1 cellular context compared by ENCODE assay signal in the genomic region with DNA sequence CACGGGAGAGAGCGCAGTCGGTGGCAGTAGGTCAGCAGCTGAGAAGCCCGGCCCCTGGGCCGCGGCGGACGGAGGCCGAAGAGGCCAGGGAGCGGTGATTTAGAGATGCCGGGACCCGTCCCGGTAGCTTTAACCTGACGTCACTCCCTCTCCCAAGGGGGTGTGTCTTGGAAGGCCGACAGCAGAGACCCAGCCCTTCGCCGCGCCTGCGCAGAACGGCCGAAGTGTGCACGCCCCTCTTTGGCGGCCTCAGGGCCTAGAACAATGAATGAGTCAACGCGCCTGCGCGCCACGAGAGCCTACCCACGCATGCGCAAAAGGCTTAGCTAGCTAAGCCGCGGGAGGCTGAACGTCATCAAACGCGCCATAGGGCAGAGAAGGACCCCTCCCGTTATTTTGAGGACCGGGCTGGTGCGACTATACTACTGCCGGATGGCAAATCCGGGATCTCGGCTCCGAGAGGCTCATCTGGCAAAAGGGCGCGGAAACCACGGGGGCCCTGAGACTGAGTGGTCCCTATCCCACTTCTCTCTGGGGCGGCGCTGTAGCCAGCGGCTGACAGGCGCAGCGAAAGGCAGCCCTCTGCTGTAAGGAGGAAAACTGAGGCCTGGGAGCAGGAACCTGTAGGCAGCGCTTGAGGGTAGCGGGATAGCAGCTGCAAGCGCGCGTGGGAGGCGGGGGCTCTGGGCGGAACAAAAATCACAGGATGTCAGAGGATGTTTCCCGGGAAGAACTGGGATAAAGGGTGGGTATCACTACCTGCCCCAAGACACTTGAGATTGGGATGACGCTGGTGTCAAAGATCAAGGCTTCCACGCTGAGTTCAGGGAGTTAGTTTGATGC.
TF ChIP-seq lines count a peak whose summit lies in the region.

A gene with protein sequence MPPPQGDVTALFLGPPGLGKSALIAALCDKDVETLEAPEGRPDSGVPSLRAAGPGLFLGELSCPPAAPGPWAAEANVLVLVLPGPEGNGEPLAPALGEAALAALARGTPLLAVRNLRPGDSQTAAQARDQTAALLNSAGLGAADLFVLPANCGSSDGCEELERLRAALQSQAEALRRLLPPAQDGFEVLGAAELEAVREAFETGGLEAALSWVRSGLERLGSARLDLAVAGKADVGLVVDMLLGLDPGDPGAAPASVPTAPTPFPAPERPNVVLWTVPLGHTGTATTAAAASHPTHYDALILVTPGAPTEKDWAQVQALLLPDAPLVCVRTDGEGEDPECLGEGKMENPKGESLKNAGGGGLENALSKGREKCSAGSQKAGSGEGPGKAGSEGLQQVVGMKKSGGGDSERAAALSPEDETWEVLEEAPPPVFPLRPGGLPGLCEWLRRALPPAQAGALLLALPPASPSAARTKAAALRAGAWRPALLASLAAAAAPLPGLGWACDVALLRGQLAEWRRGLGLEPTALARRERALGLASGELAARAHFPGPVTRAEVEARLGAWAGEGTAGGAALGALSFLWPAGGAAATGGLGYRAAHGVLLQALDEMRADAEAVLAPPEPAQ (minus strand): TSS at position 136 of the 843 bp plus-strand sequence. CDS start 796 bp downstream, outside the sequence.
A gene with protein sequence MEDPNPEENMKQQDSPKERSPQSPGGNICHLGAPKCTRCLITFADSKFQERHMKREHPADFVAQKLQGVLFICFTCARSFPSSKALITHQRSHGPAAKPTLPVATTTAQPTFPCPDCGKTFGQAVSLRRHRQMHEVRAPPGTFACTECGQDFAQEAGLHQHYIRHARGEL (plus strand): TSS at position 597 of the 843 bp plus-strand sequence. CDS start 514 bp downstream, outside the sequence.

TF ChIP-seq in HepG2, 621 proteins besides CTCF, POLR2A, EP300 and RAD21 (continued from another document and continues in another):
- TF ChIP-seq, protein P1, sequence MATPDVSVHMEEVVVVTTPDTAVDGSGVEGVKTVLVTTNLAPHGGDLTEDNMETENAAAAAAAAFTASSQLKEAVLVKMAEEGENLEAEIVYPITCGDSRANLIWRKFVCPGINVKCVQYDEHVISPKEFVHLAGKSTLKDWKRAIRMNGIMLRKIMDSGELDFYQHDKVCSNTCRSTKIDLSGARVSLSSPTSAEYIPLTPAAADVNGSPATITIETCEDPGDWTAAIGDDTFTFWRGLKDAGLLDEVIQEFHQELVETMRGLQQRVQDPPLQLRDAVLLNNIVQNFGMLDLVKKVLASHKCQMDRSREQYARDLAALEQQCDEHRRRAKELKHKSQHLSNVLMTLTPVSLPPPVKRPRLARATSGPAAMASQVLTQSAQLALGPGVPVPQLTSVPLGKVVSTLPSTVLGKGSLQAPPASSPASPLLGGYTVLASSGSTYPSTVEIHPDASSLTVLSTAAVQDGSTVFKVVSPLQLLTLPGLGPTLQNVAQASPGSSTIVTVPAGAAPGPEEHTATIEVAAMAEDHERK (CRISPR knock-in tag; IDR thresholded peaks at IDR 0.05; ENCODE audit: low read depth) = peak; percentile 35; the same call in 1 of the 2 replicates
- peak; percentile 42; the same call in 1 of the 2 replicates for TF ChIP-seq MIXL1 (CRISPR knock-in tag; IDR thresholded peaks at IDR 0.05)
- TF ChIP-seq ZNF772 (CRISPR knock-in tag; IDR thresholded peaks at IDR 0.05) = 0 out of 2 replicates have a peak, but pooled peaks have one; percentile 50
- TF ChIP-seq SALL2 (CRISPR knock-in tag; IDR thresholded peaks at IDR 0.05) = peak; percentile 79; the same call in 1 of the 2 replicates
- peak; percentile 5; the same call in 1 of the 2 replicates for TF ChIP-seq SP4 (CRISPR knock-in tag; IDR thresholded peaks at IDR 0.05)
- TF ChIP-seq, protein P2, sequence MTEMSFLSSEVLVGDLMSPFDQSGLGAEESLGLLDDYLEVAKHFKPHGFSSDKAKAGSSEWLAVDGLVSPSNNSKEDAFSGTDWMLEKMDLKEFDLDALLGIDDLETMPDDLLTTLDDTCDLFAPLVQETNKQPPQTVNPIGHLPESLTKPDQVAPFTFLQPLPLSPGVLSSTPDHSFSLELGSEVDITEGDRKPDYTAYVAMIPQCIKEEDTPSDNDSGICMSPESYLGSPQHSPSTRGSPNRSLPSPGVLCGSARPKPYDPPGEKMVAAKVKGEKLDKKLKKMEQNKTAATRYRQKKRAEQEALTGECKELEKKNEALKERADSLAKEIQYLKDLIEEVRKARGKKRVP (CRISPR knock-in tag; IDR thresholded peaks at IDR 0.05) = no peak
- TF ChIP-seq ATF7 (IDR thresholded peaks at IDR 0.05) = peak; percentile 93
- TF ChIP-seq ATF7 (CRISPR knock-in tag; IDR thresholded peaks at IDR 0.05) = peak; percentile 45; the same call in 1 of the 2 replicates
- TF ChIP-seq, protein P3, sequence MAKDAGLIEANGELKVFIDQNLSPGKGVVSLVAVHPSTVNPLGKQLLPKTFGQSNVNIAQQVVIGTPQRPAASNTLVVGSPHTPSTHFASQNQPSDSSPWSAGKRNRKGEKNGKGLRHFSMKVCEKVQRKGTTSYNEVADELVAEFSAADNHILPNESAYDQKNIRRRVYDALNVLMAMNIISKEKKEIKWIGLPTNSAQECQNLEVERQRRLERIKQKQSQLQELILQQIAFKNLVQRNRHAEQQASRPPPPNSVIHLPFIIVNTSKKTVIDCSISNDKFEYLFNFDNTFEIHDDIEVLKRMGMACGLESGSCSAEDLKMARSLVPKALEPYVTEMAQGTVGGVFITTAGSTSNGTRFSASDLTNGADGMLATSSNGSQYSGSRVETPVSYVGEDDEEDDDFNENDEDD (CRISPR knock-in tag; IDR thresholded peaks at IDR 0.05; ENCODE audit: borderline replicate concordance) = peak; percentile 54; the same call in 1 of the 2 replicates
- peak; percentile 87 for TF ChIP-seq NR2C2 (CRISPR knock-in tag; IDR thresholded peaks at IDR 0.05; ENCODE audit: borderline replicate concordance)
- peak; percentile 57 for TF ChIP-seq YY1 (IDR thresholded peaks at IDR 0.05; ENCODE audit: insufficient read depth, insufficient replicate concordance, low read depth, low read length)
- TF ChIP-seq HNF4A (CRISPR knock-in tag; IDR thresholded peaks at IDR 0.05) = peak; percentile 47
- TF ChIP-seq, protein P4, sequence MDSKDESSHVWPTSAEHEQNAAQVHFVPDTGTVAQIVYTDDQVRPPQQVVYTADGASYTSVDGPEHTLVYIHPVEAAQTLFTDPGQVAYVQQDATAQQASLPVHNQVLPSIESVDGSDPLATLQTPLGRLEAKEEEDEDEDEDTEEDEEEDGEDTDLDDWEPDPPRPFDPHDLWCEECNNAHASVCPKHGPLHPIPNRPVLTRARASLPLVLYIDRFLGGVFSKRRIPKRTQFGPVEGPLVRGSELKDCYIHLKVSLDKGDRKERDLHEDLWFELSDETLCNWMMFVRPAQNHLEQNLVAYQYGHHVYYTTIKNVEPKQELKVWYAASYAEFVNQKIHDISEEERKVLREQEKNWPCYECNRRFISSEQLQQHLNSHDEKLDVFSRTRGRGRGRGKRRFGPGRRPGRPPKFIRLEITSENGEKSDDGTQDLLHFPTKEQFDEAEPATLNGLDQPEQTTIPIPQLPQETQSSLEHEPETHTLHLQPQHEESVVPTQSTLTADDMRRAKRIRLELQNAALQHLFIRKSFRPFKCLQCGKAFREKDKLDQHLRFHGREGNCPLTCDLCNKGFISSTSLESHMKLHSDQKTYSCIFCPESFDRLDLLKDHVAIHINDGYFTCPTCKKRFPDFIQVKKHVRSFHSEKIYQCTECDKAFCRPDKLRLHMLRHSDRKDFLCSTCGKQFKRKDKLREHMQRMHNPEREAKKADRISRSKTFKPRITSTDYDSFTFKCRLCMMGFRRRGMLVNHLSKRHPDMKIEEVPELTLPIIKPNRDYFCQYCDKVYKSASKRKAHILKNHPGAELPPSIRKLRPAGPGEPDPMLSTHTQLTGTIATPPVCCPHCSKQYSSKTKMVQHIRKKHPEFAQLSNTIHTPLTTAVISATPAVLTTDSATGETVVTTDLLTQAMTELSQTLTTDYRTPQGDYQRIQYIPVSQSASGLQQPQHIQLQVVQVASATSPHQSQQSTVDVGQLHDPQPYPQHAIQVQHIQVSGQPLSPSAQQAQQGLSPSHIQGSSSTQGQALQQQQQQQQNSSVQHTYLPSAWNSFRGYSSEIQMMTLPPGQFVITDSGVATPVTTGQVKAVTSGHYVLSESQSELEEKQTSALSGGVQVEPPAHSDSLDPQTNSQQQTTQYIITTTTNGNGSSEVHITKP (CRISPR knock-in tag; IDR thresholded peaks at IDR 0.05; ENCODE audit: low read depth) = peak; percentile 55; the same call in 1 of the 2 replicates
- TF ChIP-seq ETV5 (CRISPR knock-in tag; IDR thresholded peaks at IDR 0.05; ENCODE audit: borderline replicate concordance) = no peak
- TF ChIP-seq, protein P5, sequence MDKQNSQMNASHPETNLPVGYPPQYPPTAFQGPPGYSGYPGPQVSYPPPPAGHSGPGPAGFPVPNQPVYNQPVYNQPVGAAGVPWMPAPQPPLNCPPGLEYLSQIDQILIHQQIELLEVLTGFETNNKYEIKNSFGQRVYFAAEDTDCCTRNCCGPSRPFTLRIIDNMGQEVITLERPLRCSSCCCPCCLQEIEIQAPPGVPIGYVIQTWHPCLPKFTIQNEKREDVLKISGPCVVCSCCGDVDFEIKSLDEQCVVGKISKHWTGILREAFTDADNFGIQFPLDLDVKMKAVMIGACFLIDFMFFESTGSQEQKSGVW (CRISPR knock-in tag; IDR thresholded peaks at IDR 0.05; ENCODE audit: borderline replicate concordance) = no peak
- peak; percentile 97 for TF ChIP-seq YEATS2 (CRISPR knock-in tag; IDR thresholded peaks at IDR 0.05; ENCODE audit: borderline replicate concordance)
- TF ChIP-seq RXRB (CRISPR knock-in tag; IDR thresholded peaks at IDR 0.05; ENCODE audit: borderline replicate concordance) = peak; percentile 65; the same call in 1 of the 2 replicates
- peak; percentile 99 for TF ChIP-seq ATF1 (CRISPR knock-in tag; IDR thresholded peaks at IDR 0.05)
- peak; percentile 52; the same call in 1 of the 2 replicates for TF ChIP-seq ERF (CRISPR knock-in tag; IDR thresholded peaks at IDR 0.05)
- peak; percentile 49; the same call in 1 of the 2 replicates for TF ChIP-seq CBFB (CRISPR knock-in tag; IDR thresholded peaks at IDR 0.05)
- no peak for TF ChIP-seq ZNF652 (CRISPR knock-in tag; IDR thresholded peaks at IDR 0.05; ENCODE audit: borderline replicate concordance, low read depth)
- TF ChIP-seq ZKSCAN1 (IDR thresholded peaks at IDR 0.05; ENCODE audit: low read length) = 0 out of 2 replicates have a peak, but pooled peaks have one; percentile 36
- peak; percentile 26 for TF ChIP-seq PPARG (CRISPR knock-in tag; conservative IDR thresholded peaks at IDR 0.05)
- TF ChIP-seq FOXK1 (CRISPR knock-in tag; IDR thresholded peaks at IDR 0.05; ENCODE audit: borderline replicate concordance, low read depth) = peak; percentile 82; the same call in 1 of the 2 replicates
- no peak for TF ChIP-seq SSRP1 (CRISPR knock-in tag; IDR thresholded peaks at IDR 0.05)
- 0 out of 2 replicates have a peak, but pooled peaks have one; percentile 63 for TF ChIP-seq BRD4 (CRISPR knock-in tag; IDR thresholded peaks at IDR 0.05)
- TF ChIP-seq, protein P6, sequence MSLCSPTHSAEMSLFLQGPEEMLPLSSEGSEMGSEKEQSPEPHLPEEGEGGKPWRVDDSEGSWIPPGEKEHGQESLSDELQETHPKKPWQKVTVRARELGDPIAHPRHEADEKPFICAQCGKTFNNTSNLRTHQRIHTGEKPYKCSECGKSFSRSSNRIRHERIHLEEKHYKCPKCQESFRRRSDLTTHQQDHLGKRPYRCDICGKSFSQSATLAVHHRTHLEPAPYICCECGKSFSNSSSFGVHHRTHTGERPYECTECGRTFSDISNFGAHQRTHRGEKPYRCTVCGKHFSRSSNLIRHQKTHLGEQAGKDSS (CRISPR knock-in tag; IDR thresholded peaks at IDR 0.05; ENCODE audit: borderline replicate concordance, low read depth) = no peak; the same call in 1 of the 2 replicates
- TF ChIP-seq, protein P7, sequence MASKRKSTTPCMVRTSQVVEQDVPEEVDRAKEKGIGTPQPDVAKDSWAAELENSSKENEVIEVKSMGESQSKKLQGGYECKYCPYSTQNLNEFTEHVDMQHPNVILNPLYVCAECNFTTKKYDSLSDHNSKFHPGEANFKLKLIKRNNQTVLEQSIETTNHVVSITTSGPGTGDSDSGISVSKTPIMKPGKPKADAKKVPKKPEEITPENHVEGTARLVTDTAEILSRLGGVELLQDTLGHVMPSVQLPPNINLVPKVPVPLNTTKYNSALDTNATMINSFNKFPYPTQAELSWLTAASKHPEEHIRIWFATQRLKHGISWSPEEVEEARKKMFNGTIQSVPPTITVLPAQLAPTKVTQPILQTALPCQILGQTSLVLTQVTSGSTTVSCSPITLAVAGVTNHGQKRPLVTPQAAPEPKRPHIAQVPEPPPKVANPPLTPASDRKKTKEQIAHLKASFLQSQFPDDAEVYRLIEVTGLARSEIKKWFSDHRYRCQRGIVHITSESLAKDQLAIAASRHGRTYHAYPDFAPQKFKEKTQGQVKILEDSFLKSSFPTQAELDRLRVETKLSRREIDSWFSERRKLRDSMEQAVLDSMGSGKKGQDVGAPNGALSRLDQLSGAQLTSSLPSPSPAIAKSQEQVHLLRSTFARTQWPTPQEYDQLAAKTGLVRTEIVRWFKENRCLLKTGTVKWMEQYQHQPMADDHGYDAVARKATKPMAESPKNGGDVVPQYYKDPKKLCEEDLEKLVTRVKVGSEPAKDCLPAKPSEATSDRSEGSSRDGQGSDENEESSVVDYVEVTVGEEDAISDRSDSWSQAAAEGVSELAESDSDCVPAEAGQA (IDR thresholded peaks at IDR 0.05; ENCODE audit: low read depth) = peak; percentile 82
- TF ChIP-seq, protein P7 (CRISPR knock-in tag; IDR thresholded peaks at IDR 0.05; ENCODE audit: borderline replicate concordance) = no peak
- TF ChIP-seq, protein P8, sequence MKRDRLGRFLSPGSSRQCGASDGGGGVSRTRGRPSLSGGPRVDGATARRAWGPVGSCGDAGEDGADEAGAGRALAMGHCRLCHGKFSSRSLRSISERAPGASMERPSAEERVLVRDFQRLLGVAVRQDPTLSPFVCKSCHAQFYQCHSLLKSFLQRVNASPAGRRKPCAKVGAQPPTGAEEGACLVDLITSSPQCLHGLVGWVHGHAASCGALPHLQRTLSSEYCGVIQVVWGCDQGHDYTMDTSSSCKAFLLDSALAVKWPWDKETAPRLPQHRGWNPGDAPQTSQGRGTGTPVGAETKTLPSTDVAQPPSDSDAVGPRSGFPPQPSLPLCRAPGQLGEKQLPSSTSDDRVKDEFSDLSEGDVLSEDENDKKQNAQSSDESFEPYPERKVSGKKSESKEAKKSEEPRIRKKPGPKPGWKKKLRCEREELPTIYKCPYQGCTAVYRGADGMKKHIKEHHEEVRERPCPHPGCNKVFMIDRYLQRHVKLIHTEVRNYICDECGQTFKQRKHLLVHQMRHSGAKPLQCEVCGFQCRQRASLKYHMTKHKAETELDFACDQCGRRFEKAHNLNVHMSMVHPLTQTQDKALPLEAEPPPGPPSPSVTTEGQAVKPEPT (CRISPR knock-in tag; IDR thresholded peaks at IDR 0.05; ENCODE audit: low read depth) = peak; percentile 83; the same call in 1 of the 2 replicates
